2 cellular contexts compared by ENCODE assay signal in genomic region chr10:124117879-124118278, GRCh38.
A peak's percentile ranks its signal among the peaks of the same experiment; 100 is the strongest.
TF ChIP-seq lines count a peak whose summit lies in the region.

No MANE protein-coding gene starts in this region.

TF ChIP-seq in H1, 55 proteins besides CTCF, POLR2A, EP300 and RAD21:
- TF ChIP-seq POU5F1 (IDR thresholded peaks at IDR 0.05; ENCODE audit: low read depth, low read length) (no peak), CREB1 (IDR thresholded peaks at IDR 0.05) (no peak), HDAC2 (IDR thresholded peaks at IDR 0.05; ENCODE audit: borderline replicate concordance in 1 of 2, low read depth in 2 of 2, low read length in 2 of 2) (no peak), CEBPB (IDR thresholded peaks at IDR 0.05; ENCODE audit: low read depth, low read length) (peak; percentile 47; the same call in 1 of the 2 replicates), SRF (IDR thresholded peaks at IDR 0.05; ENCODE audit: low read depth, low read length) (no peak), ATF2 (IDR thresholded peaks at IDR 0.05; ENCODE audit: low read length) (no peak), SUZ12 (IDR thresholded peaks at IDR 0.05; ENCODE audit: low read length) (no peak), RXRA (IDR thresholded peaks at IDR 0.05; ENCODE audit: insufficient read depth, low read depth, low read length) (no peak), SP4 (IDR thresholded peaks at IDR 0.05; ENCODE audit: low read length) (no peak)

TF ChIP-seq in SK-N-SH, 30 proteins besides CTCF, POLR2A, EP300 and RAD21:
- TF ChIP-seq RCOR1 (IDR thresholded peaks at IDR 0.05; ENCODE audit: low read length): no peak
- no peak for TF ChIP-seq TCF12 (IDR thresholded peaks at IDR 0.05)
- TF ChIP-seq TAF1 (IDR thresholded peaks at IDR 0.05; ENCODE audit: borderline replicate concordance, low read depth, low read length): no peak
- no peak for TF ChIP-seq NRF1 (IDR thresholded peaks at IDR 0.05; ENCODE audit: low read depth, low read length)
